Comparison of ENCODE assay signal across 35 cellular contexts in the genomic region with DNA sequence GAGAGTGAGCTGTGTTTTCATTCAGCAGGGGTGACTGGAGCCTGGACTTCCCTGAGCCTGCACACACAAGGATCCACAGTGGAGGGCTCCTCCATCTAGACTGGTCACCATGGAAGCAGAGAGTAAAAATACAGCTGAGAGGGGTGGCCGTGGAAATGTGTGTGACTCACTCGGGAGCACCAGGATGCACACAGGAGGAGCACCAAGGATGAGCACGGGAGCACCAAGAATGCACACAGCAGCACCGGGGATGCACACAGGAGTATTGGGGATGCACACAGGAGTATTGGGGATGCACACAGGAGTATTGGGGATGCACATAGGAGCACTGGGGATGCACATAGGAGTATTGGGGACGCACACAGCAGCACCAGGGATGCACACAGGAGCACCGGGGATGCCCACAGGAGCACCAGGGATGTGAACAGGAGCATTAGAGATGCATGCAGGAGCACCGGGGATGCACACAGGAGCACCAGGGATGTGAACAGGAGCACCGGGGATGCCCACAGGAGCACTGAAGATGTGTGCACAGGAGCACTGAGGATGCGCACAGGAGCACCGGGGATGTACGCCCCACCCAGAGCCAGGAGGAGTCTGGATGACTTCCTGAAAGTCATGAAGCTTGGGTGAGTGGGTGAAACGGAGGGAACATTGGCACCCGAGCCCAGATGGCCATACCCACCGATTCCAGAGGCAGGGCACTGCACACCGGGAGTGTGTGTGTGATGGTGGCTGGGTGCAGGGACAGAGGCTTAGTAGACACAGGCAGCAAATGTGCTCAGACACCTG.
DNase-seq lines count a peak whose midpoint lies in the region; ATAC-seq, FAIRE-seq and TF ChIP-seq lines count a peak whose summit lies in the region.
"Had no signal": no experiment of that assay in that cellular context is flagged by ENCODE, and none has a peak within 500 bp of the region (broad histone marks: within the 10 kb centered on the region; RNA-seq: fewer than 3 reads in every experiment).

No MANE protein-coding gene starts in this region.

- DNase-seq in HepG2 (ENCODE audit: low spot score) (no peak), right lobe of liver (no peak), K562 (ENCODE audit: extremely low read depth in 1 of 4, low spot score in 3 of 4) (no peak), H1 (ENCODE audit: low read depth in 1 of 2, low spot score in 2 of 2) (no peak), posterior vena cava (ENCODE audit: low spot score) (peak; percentile 56), neuronal stem cell (ENCODE audit: low spot score) (no peak), SHP77 treated with DMSO at 0.1 percent for 48 hours (lab: John Stamatoyannopoulos, UW) (no peak), kidney tubule cell (ENCODE audit: low spot score) (no peak)
- DNase-seq: 8988T; ACHN; AML-193; BE2C; C1 segment of cervical spinal cord; Caco-2; Calu3; CD4-positive, alpha-beta memory T cell; CD4-positive, alpha-beta T cell; CD4-positive, CD25-positive, alpha-beta regulatory T cell; CD8-positive, alpha-beta memory T cell; CD8-positive, alpha-beta T cell; COR-L47; DMS 273 treated with DMSO at 0.1 percent for 48 hours; DMS153; DMS53; DMS79; DMS79 treated with DMSO at 0.1 percent for 48 hours; DND-41; EL had no signal

- FAIRE-seq in HepG2 (lab: Jason Lieb, UNC), result no peak
- no peak for FAIRE-seq in K562 (lab: Jason Lieb, UNC)
- no peak for FAIRE-seq in H1 (lab: Jason Lieb, UNC)
- FAIRE-seq: A204.1, A549, D721Med had no signal

- intact Hi-C loops in HepG2 (cut with micrococcal nuclease; ENCODE audit: unreplicated experiment) (no loop called here), right lobe of liver (cut with DNase I) (no loop called here), K562 (cut with micrococcal nuclease) (no loop called here), posterior vena cava (cut with DNase I) (no loop called here)

- H3K56ac ChIP-seq in H1 (replicated peaks; ENCODE audit: insufficient read length, low read depth, low read length), result no peak overlapping the region

- H4K20me1 ChIP-seq in HepG2 (ENCODE audit: insufficient read depth, low read length) (peaks cover 3% of the 10 kb centered on the region; the same call in 1 of the 2 replicates), K562 (replicated peaks; ENCODE audit: control insufficient read depth, insufficient read depth, low read length) (0 out of 2 replicates have a peak, but pooled peaks cover 5% of the 10 kb centered on the region), H1 (replicated peaks in 1 of 2; ENCODE audit: control insufficient read depth in 1 of 2, insufficient read depth in 2 of 2, low read length in 2 of 2) (no peaks in the 10 kb centered on the region)
- H4K20me1 ChIP-seq: BLaER1; BLaER1 treated with 17β-estradiol and CSF1 and Interleukin-3, amounts not matched to agents 10 nM and 100 nM had no signal

- H3K79me1 ChIP-seq in H1 (ENCODE audit: low read depth, low read length) (no peaks in the 10 kb centered on the region), neuronal stem cell (ENCODE audit: low read depth, low read length) (no peaks in the 10 kb centered on the region)

- TF ChIP-seq EP300 in HepG2 (IDR thresholded peaks at IDR 0.05; ENCODE audit: low read depth in 2 of 2, low read length in 2 of 2) (no peak), HepG2 (CRISPR knock-in tag; IDR thresholded peaks at IDR 0.05; ENCODE audit: borderline replicate concordance) (no peak), K562 (IDR thresholded peaks at IDR 0.05; ENCODE audit: low read length) (no peak), H1 (IDR thresholded peaks at IDR 0.05; ENCODE audit: borderline replicate concordance in 1 of 2, low read depth in 2 of 2, low read length in 2 of 2) (no peak)

- H3K4me2 ChIP-seq in HepG2 (ENCODE audit: low read depth, low read length) (no peak overlapping the region), K562 (ENCODE audit: insufficient read depth, low read length) (no peak overlapping the region), H1 (ENCODE audit: insufficient read depth in 1 of 2, low read depth in 2 of 2, low read length in 2 of 2) (no peak overlapping the region), neuronal stem cell (ENCODE audit: insufficient read depth, low read length, poor library complexity, severe bottlenecking) (no peak overlapping the region)
- H3K4me2 ChIP-seq: A549, BLaER1 had no signal

- H3K14ac ChIP-seq in H1 (ENCODE audit: insufficient read length) (no peak overlapping the region), neuronal stem cell (ENCODE audit: low read length) (no peak overlapping the region)

- H3K23ac ChIP-seq in H1 (ENCODE audit: insufficient read length) (no peak overlapping the region), neuronal stem cell (ENCODE audit: low read depth, low read length, poor library complexity) (no peak overlapping the region)

- no peak overlapping the region for H2BK20ac ChIP-seq in H1 (ENCODE audit: low read length)

- H4K91ac ChIP-seq in H1 (replicated peaks; ENCODE audit: insufficient read length, low read length), result no peak overlapping the region
- no peak overlapping the region for H4K91ac ChIP-seq in neuronal stem cell (ENCODE audit: low read depth, low read length, poor library complexity)

- H4K5ac ChIP-seq in H1 (ENCODE audit: insufficient read length, low read depth, low read length), result no peak overlapping the region

- H2BK15ac ChIP-seq in H1 (ENCODE audit: low read length) (no peak overlapping the region), neuronal stem cell (ENCODE audit: low read length) (no peak overlapping the region)

- no peak overlapping the region for H2AFZ ChIP-seq in HepG2 (ENCODE audit: low read length)
- H2AFZ ChIP-seq in K562 (ENCODE audit: low read depth, low read length), result no peak overlapping the region
- no peak overlapping the region for H2AFZ ChIP-seq in H1 (ENCODE audit: low read length)
- no peak overlapping the region for H2AFZ ChIP-seq in neuronal stem cell (ENCODE audit: low read length)

- POLR2A ChIA-PET in HepG2 (lab: Yijun Ruan, JAX), result no interaction called here
- POLR2A ChIA-PET in K562 (lab: Yijun Ruan, JAX), result no interaction called here
- POLR2A ChIA-PET in H1 (lab: Charles Lee; ENCODE audit: partially characterized antibody), result no interaction called here

- no peak overlapping the region for H3K18ac ChIP-seq in H1 (ENCODE audit: extremely low read depth, low read length)
- H3K18ac ChIP-seq in neuronal stem cell (ENCODE audit: low read length), result no peak overlapping the region

- H3K79me2 ChIP-seq in HepG2 (ENCODE audit: insufficient read depth, low read length) (no peaks in the 10 kb centered on the region), K562 (ENCODE audit: control insufficient read depth, insufficient read depth, low read length) (no peaks in the 10 kb centered on the region), H1 (ENCODE audit: control insufficient read depth in 1 of 2, insufficient read depth in 2 of 2, low read length in 2 of 2) (no peaks in the 10 kb centered on the region)

- H2AK5ac ChIP-seq in H1 (ENCODE audit: low read depth, low read length) (no peak overlapping the region), neuronal stem cell (ENCODE audit: low read depth, low read length) (no peak overlapping the region)

- H2BK5ac ChIP-seq in H1 (ENCODE audit: low read depth, low read length) (no peak overlapping the region), neuronal stem cell (ENCODE audit: low read length) (no peak overlapping the region)

- no peak for ATAC-seq in HepG2
- no peak for ATAC-seq in right lobe of liver
- ATAC-seq in K562, result no peak
- ATAC-seq: A549; CD8-positive, alpha-beta T cell had no signal

- H3K9me1 ChIP-seq in K562 (ENCODE audit: control insufficient read depth, insufficient read depth, low read length), result no peaks in the 10 kb centered on the region

- 23% methylated on average over 12 of the region's 15 CpGs for WGBS in HepG2 (ENCODE audit: low lambda C conversion rate)
- 56% methylated on average over 8 of the region's 15 CpGs for WGBS in right lobe of liver (ENCODE audit: insufficient coverage, low coverage, low lambda C conversion rate, missing lambda C conversion rate)
- under 1% methylated on average over 15 of the region's 15 CpGs for WGBS in K562 (ENCODE audit: insufficient coverage, low coverage, missing lambda C conversion rate)
- whole genome bisulfite sequencing in H1 (ENCODE audit: extremely low coverage in 1 of 2, insufficient coverage in 1 of 2, insufficient read length in 1 of 2, insufficient replicate concordance in 2 of 2, low coverage in 1 of 2, low lambda C conversion rate in 2 of 2, missing lambda C conversion rate in 1 of 2), 2 experiments, result 93% methylated on average over 13 of the region's 15 CpGs; no CpG with 5 or more reads in 1 of the 2 experiments
- no CpG with 5 or more reads among the region's 15 CpGs for WGBS in neuronal stem cell (ENCODE audit: extremely low coverage in 2 of 2, insufficient read length in 2 of 2, insufficient replicate concordance in 1 of 2), 2 donors

- TF ChIP-seq CTCF in HepG2 (CRISPR knock-in tag; IDR thresholded peaks at IDR 0.05) (no peak), right lobe of liver (IDR thresholded peaks at IDR 0.05) (no peak), K562 (IDR thresholded peaks at IDR 0.05 in 2 of 3, conservative IDR thresholded peaks at IDR 0.05 in 1 of 3; ENCODE audit: insufficient read depth in 2 of 3, low read depth in 1 of 3, low read length in 3 of 3) (no peak), H1 (IDR thresholded peaks at IDR 0.05; ENCODE audit: control extremely low read depth in 1 of 3, insufficient read depth in 1 of 3, low read depth in 1 of 3, low read length in 3 of 3) (no peak)

- TF ChIP-seq RAD21 in HepG2 (CRISPR knock-in tag; IDR thresholded peaks at IDR 0.05) (no peak), K562 (CRISPR knock-in tag; conservative IDR thresholded peaks at IDR 0.05 in 1 of 2, IDR thresholded peaks at IDR 0.05 in 1 of 2) (no peak), H1 (IDR thresholded peaks at IDR 0.05 in 1 of 2, conservative IDR thresholded peaks at IDR 0.05 in 1 of 2; ENCODE audit: low read depth in 2 of 2, low read length in 2 of 2) (no peak)

- peak overlapping the region; percentile 20; the same call in 1 of the 2 replicates for H4K8ac ChIP-seq in H1 (ENCODE audit: extremely low read depth, insufficient read depth, low read length)
- no peak overlapping the region for H4K8ac ChIP-seq in neuronal stem cell (ENCODE audit: low read depth, low read length)

- CTCF ChIA-PET in HepG2 (lab: Yijun Ruan, JAX; ENCODE audit: low intra/inter-chr PET ratio, low total read pairs), result no interaction called here
- CTCF ChIA-PET in K562 (lab: Yijun Ruan, JAX; ENCODE audit: low intra/inter-chr PET ratio), result no interaction called here
- CTCF ChIA-PET in H1 (lab: Charles Lee; ENCODE audit: partially characterized antibody), result interaction anchor here (0.8 to 1.2 kb wide), 3 partner anchors 21 to 36 kb away, joined by 3 read pairs; no protein-coding TSS in a partner anchor

- no peak overlapping the region for H3K9ac ChIP-seq in HepG2 (ENCODE audit: insufficient read depth, low read depth, low read length)
- H3K9ac ChIP-seq in K562 (ENCODE audit: insufficient read depth in 1 of 2, low read depth in 2 of 2, low read length in 2 of 2), result no peak overlapping the region
- no peak overlapping the region for H3K9ac ChIP-seq in H1 (replicated peaks in 1 of 4; ENCODE audit: extremely low read depth in 1 of 4, low read depth in 3 of 4, low read length in 3 of 4)
- no peak overlapping the region for H3K9ac ChIP-seq in neuronal stem cell (ENCODE audit: low read depth, low read length, poor library complexity)
- H3K9ac ChIP-seq: BLaER1; BLaER1 treated with 17β-estradiol and CSF1 and Interleukin-3, amounts not matched to agents 10 nM and 100 nM had no signal

- no peaks in the 10 kb centered on the region for H3K23me2 ChIP-seq in H1 (ENCODE audit: low read depth, low read length)

- H3K4ac ChIP-seq in H1 (replicated peaks; ENCODE audit: insufficient read length, low read depth, low read length), result no peak overlapping the region
- no peak overlapping the region for H3K4ac ChIP-seq in neuronal stem cell (ENCODE audit: low read length)

- no peak for TF ChIP-seq POLR2A in HepG2 (IDR thresholded peaks at IDR 0.05; ENCODE audit: insufficient read depth in 1 of 2, low read depth in 2 of 2, low read length in 2 of 2)
- no peak for TF ChIP-seq POLR2A in right lobe of liver (IDR thresholded peaks at IDR 0.05)
- TF ChIP-seq POLR2A in K562 (conservative IDR thresholded peaks at IDR 0.05), result no peak
- no peak for TF ChIP-seq POLR2A in H1 (IDR thresholded peaks at IDR 0.05; ENCODE audit: control extremely low read depth in 1 of 2, low read depth in 2 of 2, low read length in 2 of 2)

- H3K27me3 ChIP-seq in HepG2 (ENCODE audit: control insufficient read depth in 1 of 2, insufficient read depth in 2 of 2, low read length in 2 of 2), result peaks cover 4 to 67% of the 10 kb centered on the region in 2 experiments
- H3K27me3 ChIP-seq in right lobe of liver, result no peaks in the 10 kb centered on the region
- peaks cover 17 to 92% of the 10 kb centered on the region in 2 experiments; a peak in 4 of 5 replicates for H3K27me3 ChIP-seq in K562 (ENCODE audit: control insufficient read depth in 2 of 2, insufficient read depth in 2 of 2, low read length in 2 of 2)
- no peaks in the 10 kb centered on the region for H3K27me3 ChIP-seq in H1 (replicated peaks in 1 of 4; ENCODE audit: control insufficient read depth in 3 of 4, extremely low read depth in 1 of 4, insufficient read depth in 3 of 4, low read length in 3 of 4)
- peaks cover 0 to 5% (median 0%) of the 10 kb centered on the region in 3 experiments for H3K27me3 ChIP-seq in neuronal stem cell (ENCODE audit: control insufficient read depth in 3 of 3, insufficient read depth in 3 of 3, low read depth in 1 of 3, low read length in 3 of 3)
- H3K27me3 ChIP-seq: BE2C; BLaER1; BLaER1 treated with 17β-estradiol and CSF1 and Interleukin-3, amounts not matched to agents 10 nM and 100 nM had no signal

- no peaks in the 10 kb centered on the region for H3K4me1 ChIP-seq in HepG2 (ENCODE audit: insufficient read depth, low read length)
- no peaks in the 10 kb centered on the region for H3K4me1 ChIP-seq in right lobe of liver
- no peaks in the 10 kb centered on the region; a peak in 1 of 5 replicates for H3K4me1 ChIP-seq in K562 (replicated peaks in 1 of 2; ENCODE audit: control insufficient read depth in 2 of 2, insufficient read depth in 2 of 2, low read length in 2 of 2)
- peaks cover 0 to 13% (median 6%) of the 10 kb centered on the region in 4 experiments; a peak in 4 of 7 replicates for H3K4me1 ChIP-seq in H1 (replicated peaks in 1 of 4; ENCODE audit: control insufficient read depth in 3 of 4, insufficient read depth in 4 of 4, low read length in 3 of 4)
- H3K4me1 ChIP-seq in neuronal stem cell (ENCODE audit: control insufficient read depth in 2 of 2, insufficient read depth in 1 of 2, low read depth in 1 of 2, low read length in 2 of 2), result peaks cover 5 to 10% of the 10 kb centered on the region in 2 donors
- H3K4me1 ChIP-seq: A549, Caco-2 had no signal

- no peaks in the 10 kb centered on the region for H3K36me3 ChIP-seq in HepG2 (replicated peaks in 1 of 2; ENCODE audit: control insufficient read depth in 1 of 2, insufficient read depth in 2 of 2, low read length in 2 of 2)
- H3K36me3 ChIP-seq in right lobe of liver, result no peaks in the 10 kb centered on the region
- no peaks in the 10 kb centered on the region for H3K36me3 ChIP-seq in K562 (ENCODE audit: control insufficient read depth, insufficient read depth, low read length)
- H3K36me3 ChIP-seq in H1 (ENCODE audit: control insufficient read depth in 2 of 4, insufficient read depth in 4 of 4, low read length in 3 of 4), result no peaks in the 10 kb centered on the region
- no peaks in the 10 kb centered on the region for H3K36me3 ChIP-seq in neuronal stem cell (replicated peaks in 1 of 2; ENCODE audit: control insufficient read depth in 2 of 2, insufficient read depth in 2 of 2, low read length in 2 of 2)
- H3K36me3 ChIP-seq: BE2C; BLaER1; BLaER1 treated with 17β-estradiol and CSF1 and Interleukin-3, amounts not matched to agents 10 nM and 100 nM had no signal

- H3K27ac ChIP-seq in HepG2 (ENCODE audit: extremely low read length, insufficient read depth, low read length) (no peak overlapping the region), right lobe of liver (no peak overlapping the region), K562 (ENCODE audit: extremely low read depth, low read depth, low read length) (no peak overlapping the region), H1 (ENCODE audit: low read depth, low read length) (no peak overlapping the region), neuronal stem cell (replicated peaks; ENCODE audit: low read length) (no peak overlapping the region)
- H3K27ac ChIP-seq: 22Rv1; A549; BLaER1; BLaER1 treated with 17β-estradiol and CSF1 and Interleukin-3, amounts not matched to agents 10 nM and 100 nM; C4-2B had no signal

- BruUV-seq in HepG2 (replicated peaks; lab: Mats Ljungman, UMichigan) (no TSS peak), K562 (replicated peaks; lab: Mats Ljungman, UMichigan) (no TSS peak)

- in situ Hi-C loops in HepG2 (cut with HindIII; ENCODE audit: extremely low pct_ligation_motif_present, low pct_unique_long_range_greater_than_20kb) (no loop called here), K562 (cut with MboI) (no loop called here)

- H3K4me3 ChIP-seq in HepG2 (replicated peaks in 1 of 3; ENCODE audit: insufficient read depth in 1 of 3, low read depth in 2 of 3, low read length in 3 of 3) (no peak overlapping the region), right lobe of liver (no peak overlapping the region), K562 (no peak overlapping the region), H1 (ENCODE audit: extremely low read depth in 1 of 4, insufficient read depth in 2 of 4, low read depth in 3 of 4, low read length in 4 of 4) (no peak overlapping the region), neuronal stem cell (ENCODE audit: low read length in 2 of 2) (no peak overlapping the region)
- H3K4me3 ChIP-seq: A549; BLaER1; BLaER1 treated with 17β-estradiol and CSF1 and Interleukin-3, amounts not matched to agents 10 nM and 100 nM had no signal

- H2BK12ac ChIP-seq in H1 (ENCODE audit: low read depth, low read length) (no peak overlapping the region), neuronal stem cell (ENCODE audit: low read length) (no peak overlapping the region)

- H2BK120ac ChIP-seq in H1 (replicated peaks; ENCODE audit: low read depth, low read length), result no peak overlapping the region
- no peak overlapping the region for H2BK120ac ChIP-seq in neuronal stem cell (ENCODE audit: low read depth, low read length)

- no peaks in the 10 kb centered on the region for H3K9me3 ChIP-seq in HepG2 (ENCODE audit: low read length)
- no peaks in the 10 kb centered on the region for H3K9me3 ChIP-seq in right lobe of liver
- H3K9me3 ChIP-seq in K562 (replicated peaks; ENCODE audit: control insufficient read depth, insufficient read depth, low read depth, low read length), result no peaks in the 10 kb centered on the region
- H3K9me3 ChIP-seq in H1 (ENCODE audit: insufficient read depth in 2 of 2, low read depth in 1 of 2, low read length in 1 of 2), result no peaks in the 10 kb centered on the region
- H3K9me3 ChIP-seq in neuronal stem cell (replicated peaks in 1 of 2; ENCODE audit: control insufficient read depth in 2 of 2, insufficient read depth in 1 of 2, low read depth in 1 of 2, low read length in 2 of 2), result no peaks in the 10 kb centered on the region
- H3K9me3 ChIP-seq: A549; BE2C; BLaER1; BLaER1 treated with 17β-estradiol and CSF1 and Interleukin-3, amounts not matched to agents 10 nM and 100 nM; Caco-2 had no signal

Comparison
In these comparisons a context has a peak if more than half of its experiments do, and no peak if none do; other contexts are left out.
1. Of the 241 proteins assayed by ChIP-seq in both HepG2 and K562: peak only in HepG2: none; only in K562: none; in both: ZNF263; in neither: 240.